Comparison of ENCODE assay signal across 1 cellular context in the genomic region with DNA sequence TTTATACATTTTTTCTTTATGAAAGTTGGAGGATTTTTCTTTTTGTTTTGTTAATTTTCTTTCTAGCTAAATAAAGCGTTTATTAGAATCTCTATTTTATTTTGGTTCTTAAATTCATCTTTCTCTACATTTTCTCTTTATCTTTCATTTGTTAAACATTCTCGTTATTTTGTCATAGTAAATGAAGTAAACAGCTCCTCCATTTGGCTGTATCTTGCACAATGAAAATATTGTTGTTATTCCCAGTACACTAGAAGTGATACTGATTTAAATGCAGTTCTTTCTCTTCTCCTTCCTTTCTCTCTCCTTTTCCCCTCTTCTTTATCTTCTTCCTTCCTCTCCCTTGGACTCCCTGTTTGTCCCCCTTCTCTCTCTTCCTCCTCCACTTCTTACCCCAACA.
TF ChIP-seq lines count a peak whose summit lies in the region.

No MANE protein-coding gene starts in this region.

TF ChIP-seq in GM23338, 12 proteins besides CTCF, POLR2A, EP300 and RAD21 (continued from another document):
- TF ChIP-seq, protein P1, sequence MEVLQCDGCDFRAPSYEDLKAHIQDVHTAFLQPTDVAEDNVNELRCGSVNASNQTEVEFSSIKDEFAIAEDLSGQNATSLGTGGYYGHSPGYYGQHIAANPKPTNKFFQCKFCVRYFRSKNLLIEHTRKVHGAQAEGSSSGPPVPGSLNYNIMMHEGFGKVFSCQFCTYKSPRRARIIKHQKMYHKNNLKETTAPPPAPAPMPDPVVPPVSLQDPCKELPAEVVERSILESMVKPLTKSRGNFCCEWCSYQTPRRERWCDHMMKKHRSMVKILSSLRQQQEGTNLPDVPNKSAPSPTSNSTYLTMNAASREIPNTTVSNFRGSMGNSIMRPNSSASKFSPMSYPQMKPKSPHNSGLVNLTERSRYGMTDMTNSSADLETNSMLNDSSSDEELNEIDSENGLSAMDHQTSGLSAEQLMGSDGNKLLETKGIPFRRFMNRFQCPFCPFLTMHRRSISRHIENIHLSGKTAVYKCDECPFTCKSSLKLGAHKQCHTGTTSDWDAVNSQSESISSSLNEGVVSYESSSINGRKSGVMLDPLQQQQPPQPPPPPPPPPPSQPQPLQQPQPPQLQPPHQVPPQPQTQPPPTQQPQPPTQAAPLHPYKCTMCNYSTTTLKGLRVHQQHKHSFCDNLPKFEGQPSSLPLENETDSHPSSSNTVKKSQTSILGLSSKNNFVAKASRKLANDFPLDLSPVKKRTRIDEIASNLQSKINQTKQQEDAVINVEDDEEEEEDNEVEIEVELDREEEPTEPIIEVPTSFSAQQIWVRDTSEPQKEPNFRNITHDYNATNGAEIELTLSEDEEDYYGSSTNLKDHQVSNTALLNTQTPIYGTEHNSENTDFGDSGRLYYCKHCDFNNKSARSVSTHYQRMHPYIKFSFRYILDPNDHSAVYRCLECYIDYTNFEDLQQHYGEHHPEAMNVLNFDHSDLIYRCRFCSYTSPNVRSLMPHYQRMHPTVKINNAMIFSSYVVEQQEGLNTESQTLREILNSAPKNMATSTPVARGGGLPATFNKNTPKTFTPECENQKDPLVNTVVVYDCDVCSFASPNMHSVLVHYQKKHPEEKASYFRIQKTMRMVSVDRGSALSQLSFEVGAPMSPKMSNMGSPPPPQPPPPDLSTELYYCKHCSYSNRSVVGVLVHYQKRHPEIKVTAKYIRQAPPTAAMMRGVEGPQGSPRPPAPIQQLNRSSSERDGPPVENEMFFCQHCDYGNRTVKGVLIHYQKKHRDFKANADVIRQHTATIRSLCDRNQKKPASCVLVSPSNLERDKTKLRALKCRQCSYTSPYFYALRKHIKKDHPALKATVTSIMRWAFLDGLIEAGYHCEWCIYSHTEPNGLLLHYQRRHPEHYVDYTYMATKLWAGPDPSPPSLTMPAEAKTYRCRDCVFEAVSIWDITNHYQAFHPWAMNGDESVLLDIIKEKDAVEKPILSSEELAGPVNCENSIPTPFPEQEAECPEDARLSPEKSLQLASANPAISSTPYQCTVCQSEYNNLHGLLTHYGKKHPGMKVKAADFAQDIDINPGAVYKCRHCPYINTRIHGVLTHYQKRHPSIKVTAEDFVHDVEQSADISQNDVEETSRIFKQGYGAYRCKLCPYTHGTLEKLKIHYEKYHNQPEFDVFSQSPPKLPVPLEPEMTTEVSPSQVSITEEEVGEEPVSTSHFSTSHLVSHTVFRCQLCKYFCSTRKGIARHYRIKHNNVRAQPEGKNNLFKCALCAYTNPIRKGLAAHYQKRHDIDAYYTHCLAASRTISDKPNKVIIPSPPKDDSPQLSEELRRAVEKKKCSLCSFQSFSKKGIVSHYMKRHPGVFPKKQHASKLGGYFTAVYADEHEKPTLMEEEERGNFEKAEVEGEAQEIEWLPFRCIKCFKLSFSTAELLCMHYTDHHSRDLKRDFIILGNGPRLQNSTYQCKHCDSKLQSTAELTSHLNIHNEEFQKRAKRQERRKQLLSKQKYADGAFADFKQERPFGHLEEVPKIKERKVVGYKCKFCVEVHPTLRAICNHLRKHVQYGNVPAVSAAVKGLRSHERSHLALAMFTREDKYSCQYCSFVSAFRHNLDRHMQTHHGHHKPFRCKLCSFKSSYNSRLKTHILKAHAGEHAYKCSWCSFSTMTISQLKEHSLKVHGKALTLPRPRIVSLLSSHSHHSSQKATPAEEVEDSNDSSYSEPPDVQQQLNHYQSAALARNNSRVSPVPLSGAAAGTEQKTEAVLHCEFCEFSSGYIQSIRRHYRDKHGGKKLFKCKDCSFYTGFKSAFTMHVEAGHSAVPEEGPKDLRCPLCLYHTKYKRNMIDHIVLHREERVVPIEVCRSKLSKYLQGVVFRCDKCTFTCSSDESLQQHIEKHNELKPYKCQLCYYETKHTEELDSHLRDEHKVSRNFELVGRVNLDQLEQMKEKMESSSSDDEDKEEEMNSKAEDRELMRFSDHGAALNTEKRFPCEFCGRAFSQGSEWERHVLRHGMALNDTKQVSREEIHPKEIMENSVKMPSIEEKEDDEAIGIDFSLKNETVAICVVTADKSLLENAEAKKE (CRISPR knock-in tag; IDR thresholded peaks at IDR 0.05): no peak
- TF ChIP-seq ZNF331 (CRISPR knock-in tag; IDR thresholded peaks at IDR 0.05; ENCODE audit: low read depth) (no peak), JUNB (IDR thresholded peaks at IDR 0.05; ENCODE audit: unreplicated experiment) (no peak)
- TF ChIP-seq, protein P2, sequence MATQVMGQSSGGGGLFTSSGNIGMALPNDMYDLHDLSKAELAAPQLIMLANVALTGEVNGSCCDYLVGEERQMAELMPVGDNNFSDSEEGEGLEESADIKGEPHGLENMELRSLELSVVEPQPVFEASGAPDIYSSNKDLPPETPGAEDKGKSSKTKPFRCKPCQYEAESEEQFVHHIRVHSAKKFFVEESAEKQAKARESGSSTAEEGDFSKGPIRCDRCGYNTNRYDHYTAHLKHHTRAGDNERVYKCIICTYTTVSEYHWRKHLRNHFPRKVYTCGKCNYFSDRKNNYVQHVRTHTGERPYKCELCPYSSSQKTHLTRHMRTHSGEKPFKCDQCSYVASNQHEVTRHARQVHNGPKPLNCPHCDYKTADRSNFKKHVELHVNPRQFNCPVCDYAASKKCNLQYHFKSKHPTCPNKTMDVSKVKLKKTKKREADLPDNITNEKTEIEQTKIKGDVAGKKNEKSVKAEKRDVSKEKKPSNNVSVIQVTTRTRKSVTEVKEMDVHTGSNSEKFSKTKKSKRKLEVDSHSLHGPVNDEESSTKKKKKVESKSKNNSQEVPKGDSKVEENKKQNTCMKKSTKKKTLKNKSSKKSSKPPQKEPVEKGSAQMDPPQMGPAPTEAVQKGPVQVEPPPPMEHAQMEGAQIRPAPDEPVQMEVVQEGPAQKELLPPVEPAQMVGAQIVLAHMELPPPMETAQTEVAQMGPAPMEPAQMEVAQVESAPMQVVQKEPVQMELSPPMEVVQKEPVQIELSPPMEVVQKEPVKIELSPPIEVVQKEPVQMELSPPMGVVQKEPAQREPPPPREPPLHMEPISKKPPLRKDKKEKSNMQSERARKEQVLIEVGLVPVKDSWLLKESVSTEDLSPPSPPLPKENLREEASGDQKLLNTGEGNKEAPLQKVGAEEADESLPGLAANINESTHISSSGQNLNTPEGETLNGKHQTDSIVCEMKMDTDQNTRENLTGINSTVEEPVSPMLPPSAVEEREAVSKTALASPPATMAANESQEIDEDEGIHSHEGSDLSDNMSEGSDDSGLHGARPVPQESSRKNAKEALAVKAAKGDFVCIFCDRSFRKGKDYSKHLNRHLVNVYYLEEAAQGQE (IDR thresholded peaks at IDR 0.05; ENCODE audit: unreplicated experiment): no peak
TF ChIP-seq in GM23338: peak in this region for 0.
